ENCODE assay signal across 11 cellular contexts in the genomic region with DNA sequence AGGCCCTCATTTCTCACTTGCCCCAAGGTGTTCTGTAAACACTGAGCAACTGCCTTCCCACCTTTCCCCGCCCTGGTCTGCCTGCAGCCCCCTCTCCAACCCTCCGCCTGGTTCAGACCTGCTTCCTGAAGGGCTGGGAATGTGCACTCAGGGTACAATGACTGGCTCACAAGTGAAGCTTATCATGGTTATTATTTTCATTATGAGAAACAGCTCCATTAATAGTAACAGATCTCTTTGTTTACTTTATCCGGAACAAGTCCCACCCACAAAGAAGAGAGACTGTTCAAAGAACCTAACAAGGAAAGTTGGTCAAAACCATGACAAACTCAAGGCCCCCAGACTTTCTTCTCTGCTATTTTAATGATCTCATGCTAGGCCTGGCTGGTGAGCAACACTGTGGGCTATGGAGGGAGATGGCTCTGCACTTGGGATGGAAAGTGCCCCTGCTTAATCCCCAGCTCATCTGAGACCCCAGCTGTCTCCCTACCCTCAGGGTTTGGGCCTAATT. TPM values are rescaled to one million over a fixed set of nuclear protein-coding genes. Genes with fewer than 3 reads are reported as not detected.
DNase-seq lines count a peak whose midpoint lies in the region; ATAC-seq, FAIRE-seq and TF ChIP-seq lines count a peak whose summit lies in the region.
"Had no signal": no experiment of that assay in that cellular context is flagged by ENCODE, and none has a peak within 500 bp of the region (broad histone marks: within the 10 kb centered on the region; RNA-seq: fewer than 3 reads in every experiment).

No MANE protein-coding gene starts in this region.

- peaks cover 98% of the 10 kb centered on the region for H3K4me1 Mint-ChIP-seq in activated CD4-positive, alpha-beta memory T cell treated with anti-CD3 and anti-CD28 coated beads for 36 hours (ENCODE audit: low read depth)

- H3K27ac Mint-ChIP-seq in activated CD4-positive, alpha-beta memory T cell treated with anti-CD3 and anti-CD28 coated beads for 36 hours, result peak overlapping the region; percentile 87

- CTCF ChIA-PET in activated CD4-positive, alpha-beta memory T cell treated with anti-CD3 and anti-CD28 coated beads for 36 hours (lab: Charles Lee), result interaction anchor here (0.8 to 8.0 kb wide), 10 partner anchors 9 to 162 kb away, joined by 3 to 65 read pairs (median 4); partner anchors contain the start of gene ARHGAP25

- no peak for TF ChIP-seq CTCF in heart right ventricle (IDR thresholded peaks at IDR 0.05)
- TF ChIP-seq CTCF in spleen (IDR thresholded peaks at IDR 0.05 in 8 of 11, conservative IDR thresholded peaks at IDR 0.05 in 3 of 11), result no peak

- H3K9me3 Mint-ChIP-seq in activated CD4-positive, alpha-beta memory T cell treated with anti-CD3 and anti-CD28 coated beads for 36 hours, result no peaks in the 10 kb centered on the region

- POLR2A ChIA-PET in activated CD4-positive, alpha-beta memory T cell treated with anti-CD3 and anti-CD28 coated beads for 36 hours (lab: Charles Lee), result interaction anchor here (0.5 to 2.8 kb wide), 10 partner anchors 9 to 306 kb away, joined by 3 to 11 read pairs (median 4); partner anchors contain the start of gene ARHGAP25

- H3K9me3 ChIP-seq in heart right ventricle, result no peaks in the 10 kb centered on the region
- no peaks in the 10 kb centered on the region for H3K9me3 ChIP-seq in spleen

- H3K4me3 ChIP-seq in heart right ventricle (no peak overlapping the region), spleen (peak overlapping the region in 1 of 8 donors; percentile 58), H7 (ENCODE audit: insufficient read depth, low read depth, low read length) (no peak overlapping the region)

- FAIRE-seq in GM19239 (lab: Jason Lieb, UNC), result peak; percentile 8

- WGBS in heart right ventricle, 2 donors, result 45 to 49% methylated on average over 3 of the region's 3 CpGs
- 52 to 62% (median 57%) methylated on average over 3 of the region's 3 CpGs for WGBS in spleen, 5 donors

- peak overlapping the region; percentile 33 for H3K4me3 Mint-ChIP-seq in activated CD4-positive, alpha-beta memory T cell treated with anti-CD3 and anti-CD28 coated beads for 36 hours

- H3K4me1 ChIP-seq in heart right ventricle, result peaks cover 5 to 100% (median 48%) of the 10 kb centered on the region in 9 donors
- peaks cover 88 to 100% (median 99%) of the 10 kb centered on the region in 6 donors for H3K4me1 ChIP-seq in spleen

- H3K27me3 ChIP-seq in heart right ventricle, result no peaks in the 10 kb centered on the region
- H3K27me3 ChIP-seq in spleen (replicated peaks in 1 of 7), result no peaks in the 10 kb centered on the region
- H3K27me3 ChIP-seq in H7 (ENCODE audit: control insufficient read depth, insufficient read depth, low read length), result no peaks in the 10 kb centered on the region

- H3K36me3 ChIP-seq in heart right ventricle, result peaks cover 0 to 10% (median 0%) of the 10 kb centered on the region in 9 donors
- peaks cover 0 to 12% (median 0%) of the 10 kb centered on the region in 6 donors for H3K36me3 ChIP-seq in spleen
- no peaks in the 10 kb centered on the region for H3K36me3 ChIP-seq in H7 (replicated peaks; ENCODE audit: control insufficient read depth, insufficient read depth, low read length)

- no peak for TF ChIP-seq POLR2A in spleen (IDR thresholded peaks at IDR 0.05)

- H3K27me3 Mint-ChIP-seq in activated CD4-positive, alpha-beta memory T cell treated with anti-CD3 and anti-CD28 coated beads for 36 hours, result no peaks in the 10 kb centered on the region

- DNase-seq in GM19239 (ENCODE audit: insufficient read length, low spot score) (no peak), heart right ventricle (peak in 1 of 2 donors; percentile 38), spleen (no peak), H7 (no peak), CD1c-positive myeloid dendritic cell (ENCODE audit: extremely low spot score) (no peak)
- DNase-seq in activated CD4-positive, alpha-beta memory T cell treated with anti-CD3 and anti-CD28 coated beads for 36 hours, result no peak
- DNase-seq: anterior cingulate cortex, NCI-H2029 treated with DMSO at 0.1 percent for 48 hours, substantia nigra had no signal

- ATAC-seq in heart right ventricle (peak; percentile 27 to 69 (median 55)), HG02642 (IDR thresholded peaks at IDR 0.05; ENCODE audit: poor library complexity, unreplicated experiment) (no peak), HG03159 (IDR thresholded peaks at IDR 0.05; ENCODE audit: unreplicated experiment) (no peak)

- intact Hi-C loops in activated CD4-positive, alpha-beta memory T cell treated with anti-CD3 and anti-CD28 coated beads for 36 hours (cut with micrococcal nuclease), result loop anchor here (1.0 to 10.0 kb wide), 2 partner anchors 54 to 516 kb away; partner anchors contain the start of gene PPP3R1
- intact Hi-C loops in heart right ventricle (cut with DNase I), result loop anchor here in 5 of 10 donors (5.0 kb wide), 2 partner anchors 56 to 61 kb away; no protein-coding TSS in a partner anchor
- intact Hi-C loops in spleen (cut with DNase I; ENCODE audit: low total_unique reads), result loop anchor here (10.0 kb wide), 1 partner anchor 54 kb away; no protein-coding TSS in a partner anchor

- peak overlapping the region in 9 of 10 donors; percentile 54 to 94 (median 74) for H3K27ac ChIP-seq in heart right ventricle
- peak overlapping the region; percentile 89 to 98 (median 96) for H3K27ac ChIP-seq in spleen

- H3K36me3 Mint-ChIP-seq in activated CD4-positive, alpha-beta memory T cell treated with anti-CD3 and anti-CD28 coated beads for 36 hours, result peaks cover 26% of the 10 kb centered on the region

RNA-seq across cellular contexts. Expression of gene ARHGAP25, which starts 36.7 kb away (rescaled TPM):
- 10 to 100 TPM; 79.8 to 87.7 TPM for total RNA-seq in activated CD4-positive, alpha-beta memory T cell treated with anti-CD3 and anti-CD28 coated beads for 36 hours
- 10 to 100 TPM in 1 of 10 donors, 1 to 10 TPM in 9; 2.7 to 17.3 (median 5.2) TPM for total RNA-seq in heart right ventricle
- 1 to 10 TPM; 2.6 to 6.8 TPM for polyA plus RNA-seq in heart right ventricle
- 100 to 1,000 TPM; 119 to 173 (median 144) TPM for total RNA-seq in spleen
- 100 to 1,000 TPM in 2 of 3 donors, 10 to 100 TPM in 1; 72.0 to 111 (median 103) TPM for polyA plus RNA-seq in spleen
- total RNA-seq in H7 (2014; rRNA removed; shearing (Covaris generic)), result 4.1 and 6.3 TPM in 2 replicates

Comparison
In these comparisons a context has a peak if more than half of its experiments do, and no peak if none do; other contexts are left out.
1. ATAC-seq: peak in heart right ventricle (8 of 8); none in HG02642 (single experiment) and HG03159 (single experiment).
2. RNA of gene ARHGAP25, which starts 36.7 kb away (total RNA-seq): 119 to 173 TPM in spleen and 79.8 to 87.7 TPM in activated CD4-positive, alpha-beta memory T cell treated with anti-CD3 and anti-CD28 coated beads for 36 hours; 2.7 to 17.3 TPM in heart right ventricle and 4.1 to 6.3 TPM in H7; every median in the first group is over 4 times any median in the second.